Comparison of ENCODE assay signal across 8 cellular contexts in the genomic region with DNA sequence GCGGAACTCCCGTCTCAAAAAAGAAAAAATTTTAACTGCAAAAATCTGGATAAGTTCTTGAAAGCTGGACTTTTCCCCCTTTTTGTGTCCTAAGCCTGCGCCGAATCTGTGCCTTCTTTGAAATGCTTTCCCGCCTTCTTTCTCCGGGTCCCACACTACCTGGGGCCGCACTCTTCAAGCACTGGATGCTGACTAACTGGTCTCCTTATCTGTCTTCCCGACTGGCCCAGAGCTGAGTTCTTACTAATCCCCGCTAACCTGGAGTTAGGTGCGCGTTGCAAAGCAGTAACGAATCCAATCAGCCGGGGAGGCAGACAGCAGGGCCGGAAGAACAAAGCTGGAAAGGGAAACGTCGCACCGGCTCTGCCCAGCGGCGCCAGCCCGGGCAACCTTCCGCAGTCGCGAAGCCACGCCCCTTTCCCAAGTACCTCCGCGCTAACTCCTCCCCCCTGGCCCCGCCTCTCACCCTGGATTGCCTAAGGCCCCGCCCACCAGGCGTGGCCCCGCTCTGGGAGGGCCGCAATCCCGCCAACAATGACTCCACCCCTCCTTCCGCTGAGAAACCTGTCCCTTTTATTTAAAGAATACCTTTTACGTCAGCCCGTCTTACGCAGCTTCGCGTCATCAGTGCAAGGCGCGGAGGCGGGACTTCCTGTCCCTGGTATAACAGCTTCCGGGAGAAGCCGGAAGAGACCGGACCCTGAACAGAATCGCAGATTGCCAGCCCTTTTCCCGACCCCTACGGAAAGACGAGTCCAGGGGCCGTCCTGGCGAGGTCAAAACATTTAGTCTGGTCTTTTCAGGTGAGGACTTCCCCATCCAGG. TPM values are rescaled to one million over a fixed set of nuclear protein-coding genes. Genes with fewer than 3 reads are reported as not detected.
DNase-seq lines count a peak whose midpoint lies in the region; ATAC-seq and TF ChIP-seq lines count a peak whose summit lies in the region.

A gene (plus strand): TSS at position 666 of the 824 bp plus-strand sequence. CDS start 737 bp downstream, outside the sequence.

- WGBS in smooth muscle cell (ENCODE audit: low lambda C conversion rate): 1% methylated on average over 47 of the region's 50 CpGs

- peak within 1 kb of the TSS; percentile 100 for H3K4me3 Mint-ChIP-seq in WTC11

- peak within 1 kb of the TSS; percentile 96 for H3K9ac ChIP-seq in smooth muscle cell (ENCODE audit: low read depth)

- H3K27ac Mint-ChIP-seq in WTC11: peak within 1 kb of the TSS; percentile 99

- peak within 1 kb of the TSS; percentile 76 for H2AFZ ChIP-seq in smooth muscle cell (ENCODE audit: low read depth)

- ATAC-seq in GM18909 (IDR thresholded peaks at IDR 0.05; ENCODE audit: poor library complexity, unreplicated experiment): peak; percentile 90
- ATAC-seq in HG03175 (IDR thresholded peaks at IDR 0.05; ENCODE audit: unreplicated experiment): peak; percentile 91
- ATAC-seq in WTC11: peak; percentile 93

- H3K4me1 ChIP-seq in smooth muscle cell (ENCODE audit: low read depth): peaks cover 17% of the 10 kb centered on the region

- peak; percentile 99 for DNase-seq in AG04450 (ENCODE audit: low read depth, low spot score)
- DNase-seq in NCI-H226: peak; percentile 94
- DNase-seq in WTC11 (ENCODE audit: low spot score): peak; percentile 100
- peak; percentile 100 for DNase-seq in cardiac fibroblast (ENCODE audit: low read depth in 2 of 2)
- peak; percentile 99 for DNase-seq in iPS-NIHi7 (ENCODE audit: extremely low spot score)
- DNase-seq in smooth muscle cell (lab: John Stamatoyannopoulos, UW; ENCODE audit: unreplicated experiment): peak; percentile 92

- no peaks in the 10 kb centered on the region for H3K27me3 ChIP-seq in AG04450 (ENCODE audit: control insufficient read depth, insufficient read depth, low read length)
- H3K27me3 ChIP-seq in smooth muscle cell (ENCODE audit: low read depth): no peaks in the 10 kb centered on the region

- peaks cover 35% of the 10 kb centered on the region for H3K79me2 ChIP-seq in smooth muscle cell (ENCODE audit: low read depth)

- POLR2A ChIA-PET in AG04450 (lab: Yijun Ruan, JAX): interaction anchor here (0.5 to 1.9 kb wide), 18 partner anchors 12 to 1767 kb away, joined by 3 to 14 read pairs (median 4); a partner anchor contains a TSS
- POLR2A ChIA-PET in WTC11 (lab: Charles Lee): interaction anchor here (0.5 to 2.0 kb wide), 10 partner anchors 14 to 131 kb away, joined by 3 to 11 read pairs (median 4); a partner anchor contains a TSS

- H3F3A ChIP-seq in smooth muscle cell (ENCODE audit: low read depth): peaks cover 5% of the 10 kb centered on the region

- peaks cover 18% of the 10 kb centered on the region for H3K4me1 Mint-ChIP-seq in WTC11

- no peaks in the 10 kb centered on the region; the same call in 1 of the 2 replicates for H3K9me3 ChIP-seq in AG04450 (ENCODE audit: control insufficient read depth, insufficient read depth, low read length)
- H3K9me3 ChIP-seq in smooth muscle cell (replicated peaks; ENCODE audit: low read depth): no peaks in the 10 kb centered on the region

- TF ChIP-seq CTCF in AG04450 (IDR thresholded peaks at IDR 0.05; ENCODE audit: low read depth, low read length): no peak
- no peak for TF ChIP-seq CTCF in WTC11 (IDR thresholded peaks at IDR 0.05)
- TF ChIP-seq CTCF in cardiac fibroblast (IDR thresholded peaks at IDR 0.05; ENCODE audit: low read depth, low read length): no peak
- no peak for TF ChIP-seq CTCF in smooth muscle cell (IDR thresholded peaks at IDR 0.05; ENCODE audit: borderline replicate concordance, insufficient read depth, poor library complexity, severe bottlenecking)

- peaks cover 26% of the 10 kb centered on the region for H3K36me3 Mint-ChIP-seq in WTC11

- H3K36me3 ChIP-seq in smooth muscle cell (ENCODE audit: low read depth): no peaks in the 10 kb centered on the region

- H4K20me1 ChIP-seq in smooth muscle cell (ENCODE audit: low read depth): peaks cover 7% of the 10 kb centered on the region

- peak within 1 kb of the TSS; percentile 97 for H3K27ac ChIP-seq in AG04450 (ENCODE audit: low read depth, low read length)
- peak within 1 kb of the TSS; percentile 89 for H3K27ac ChIP-seq in smooth muscle cell (ENCODE audit: low read depth)

- CTCF ChIA-PET in AG04450 (lab: Charles Lee): interaction anchor here (0.9 to 2.9 kb wide), 6 partner anchors 18 to 308 kb away, joined by 5 to 15 read pairs (median 9); a partner anchor contains a TSS
- CTCF ChIA-PET in WTC11 (lab: Charles Lee): interaction anchor here (0.6 to 4.3 kb wide), 23 partner anchors 12 to 1165 kb away, joined by 3 to 31 read pairs (median 5); a partner anchor contains a TSS

- H3K4me2 ChIP-seq in smooth muscle cell: peak within 1 kb of the TSS; percentile 95

- peaks cover 6% of the 10 kb centered on the region for H3K9me3 Mint-ChIP-seq in WTC11

- H3K27me3 Mint-ChIP-seq in WTC11 (ENCODE audit: low read depth): no peaks in the 10 kb centered on the region

- H3K4me3 ChIP-seq in AG04450 (ENCODE audit: low read depth, low read length) (peak within 1 kb of the TSS; percentile 97), cardiac fibroblast (replicated peaks in 1 of 2; ENCODE audit: low read depth in 2 of 2, low read length in 2 of 2) (peak within 1 kb of the TSS; percentile 95 to 100), smooth muscle cell (peak within 1 kb of the TSS; percentile 80)

TF ChIP-seq in WTC11, 78 proteins besides CTCF, POLR2A, EP300 and RAD21 (continues in another document):
- TF ChIP-seq SP1 (CRISPR knock-in tag; conservative IDR thresholded peaks at IDR 0.05): peak; percentile 96
- TF ChIP-seq, protein P1, sequence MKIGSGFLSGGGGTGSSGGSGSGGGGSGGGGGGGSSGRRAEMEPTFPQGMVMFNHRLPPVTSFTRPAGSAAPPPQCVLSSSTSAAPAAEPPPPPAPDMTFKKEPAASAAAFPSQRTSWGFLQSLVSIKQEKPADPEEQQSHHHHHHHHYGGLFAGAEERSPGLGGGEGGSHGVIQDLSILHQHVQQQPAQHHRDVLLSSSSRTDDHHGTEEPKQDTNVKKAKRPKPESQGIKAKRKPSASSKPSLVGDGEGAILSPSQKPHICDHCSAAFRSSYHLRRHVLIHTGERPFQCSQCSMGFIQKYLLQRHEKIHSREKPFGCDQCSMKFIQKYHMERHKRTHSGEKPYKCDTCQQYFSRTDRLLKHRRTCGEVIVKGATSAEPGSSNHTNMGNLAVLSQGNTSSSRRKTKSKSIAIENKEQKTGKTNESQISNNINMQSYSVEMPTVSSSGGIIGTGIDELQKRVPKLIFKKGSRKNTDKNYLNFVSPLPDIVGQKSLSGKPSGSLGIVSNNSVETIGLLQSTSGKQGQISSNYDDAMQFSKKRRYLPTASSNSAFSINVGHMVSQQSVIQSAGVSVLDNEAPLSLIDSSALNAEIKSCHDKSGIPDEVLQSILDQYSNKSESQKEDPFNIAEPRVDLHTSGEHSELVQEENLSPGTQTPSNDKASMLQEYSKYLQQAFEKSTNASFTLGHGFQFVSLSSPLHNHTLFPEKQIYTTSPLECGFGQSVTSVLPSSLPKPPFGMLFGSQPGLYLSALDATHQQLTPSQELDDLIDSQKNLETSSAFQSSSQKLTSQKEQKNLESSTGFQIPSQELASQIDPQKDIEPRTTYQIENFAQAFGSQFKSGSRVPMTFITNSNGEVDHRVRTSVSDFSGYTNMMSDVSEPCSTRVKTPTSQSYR (CRISPR knock-in tag; IDR thresholded peaks at IDR 0.05): no peak
- TF ChIP-seq, protein P2, sequence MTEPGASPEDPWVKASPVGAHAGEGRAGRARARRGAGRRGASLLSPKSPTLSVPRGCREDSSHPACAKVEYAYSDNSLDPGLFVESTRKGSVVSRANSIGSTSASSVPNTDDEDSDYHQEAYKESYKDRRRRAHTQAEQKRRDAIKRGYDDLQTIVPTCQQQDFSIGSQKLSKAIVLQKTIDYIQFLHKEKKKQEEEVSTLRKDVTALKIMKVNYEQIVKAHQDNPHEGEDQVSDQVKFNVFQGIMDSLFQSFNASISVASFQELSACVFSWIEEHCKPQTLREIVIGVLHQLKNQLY (CRISPR knock-in tag; IDR thresholded peaks at IDR 0.05): no peak
- TF ChIP-seq, protein P3, sequence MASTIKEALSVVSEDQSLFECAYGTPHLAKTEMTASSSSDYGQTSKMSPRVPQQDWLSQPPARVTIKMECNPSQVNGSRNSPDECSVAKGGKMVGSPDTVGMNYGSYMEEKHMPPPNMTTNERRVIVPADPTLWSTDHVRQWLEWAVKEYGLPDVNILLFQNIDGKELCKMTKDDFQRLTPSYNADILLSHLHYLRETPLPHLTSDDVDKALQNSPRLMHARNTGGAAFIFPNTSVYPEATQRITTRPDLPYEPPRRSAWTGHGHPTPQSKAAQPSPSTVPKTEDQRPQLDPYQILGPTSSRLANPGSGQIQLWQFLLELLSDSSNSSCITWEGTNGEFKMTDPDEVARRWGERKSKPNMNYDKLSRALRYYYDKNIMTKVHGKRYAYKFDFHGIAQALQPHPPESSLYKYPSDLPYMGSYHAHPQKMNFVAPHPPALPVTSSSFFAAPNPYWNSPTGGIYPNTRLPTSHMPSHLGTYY (CRISPR knock-in tag; IDR thresholded peaks at IDR 0.05): no peak
- peak; percentile 95 for TF ChIP-seq CREM (CRISPR knock-in tag; IDR thresholded peaks at IDR 0.05)
- no peak for TF ChIP-seq PRRX2 (CRISPR knock-in tag; IDR thresholded peaks at IDR 0.05)
- TF ChIP-seq, protein P4, sequence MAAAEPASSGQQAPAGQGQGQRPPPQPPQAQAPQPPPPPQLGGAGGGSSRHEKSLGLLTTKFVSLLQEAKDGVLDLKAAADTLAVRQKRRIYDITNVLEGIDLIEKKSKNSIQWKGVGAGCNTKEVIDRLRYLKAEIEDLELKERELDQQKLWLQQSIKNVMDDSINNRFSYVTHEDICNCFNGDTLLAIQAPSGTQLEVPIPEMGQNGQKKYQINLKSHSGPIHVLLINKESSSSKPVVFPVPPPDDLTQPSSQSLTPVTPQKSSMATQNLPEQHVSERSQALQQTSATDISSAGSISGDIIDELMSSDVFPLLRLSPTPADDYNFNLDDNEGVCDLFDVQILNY (CRISPR knock-in tag; IDR thresholded peaks at IDR 0.05): peak; percentile 80
- no peak for TF ChIP-seq RELA (CRISPR knock-in tag; IDR thresholded peaks at IDR 0.05; ENCODE audit: borderline replicate concordance)
- peak; percentile 84 for TF ChIP-seq ZNF121 (CRISPR knock-in tag; IDR thresholded peaks at IDR 0.05)
- TF ChIP-seq ZBTB21 (CRISPR knock-in tag; IDR thresholded peaks at IDR 0.05; ENCODE audit: borderline replicate concordance): peak; percentile 99
- TF ChIP-seq, protein P5, sequence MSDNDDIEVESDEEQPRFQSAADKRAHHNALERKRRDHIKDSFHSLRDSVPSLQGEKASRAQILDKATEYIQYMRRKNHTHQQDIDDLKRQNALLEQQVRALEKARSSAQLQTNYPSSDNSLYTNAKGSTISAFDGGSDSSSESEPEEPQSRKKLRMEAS (CRISPR knock-in tag; IDR thresholded peaks at IDR 0.05): peak; percentile 36; the same call in 1 of the 2 replicates
- peak; percentile 71 for TF ChIP-seq GABPB1 (CRISPR knock-in tag; IDR thresholded peaks at IDR 0.05)
- no peak for TF ChIP-seq JUN (CRISPR knock-in tag; IDR thresholded peaks at IDR 0.05)
- peak; percentile 14; the same call in 1 of the 2 replicates for TF ChIP-seq FOXK1 (CRISPR knock-in tag; IDR thresholded peaks at IDR 0.05)

RNA-seq across cellular contexts. Expression of the gene that starts here (rescaled TPM):
- polyA plus RNA-seq in AG04450 (2011; rRNA removed): 34.3 and 37.1 TPM in 2 replicates
- 22.6 and 32.5 TPM in 2 replicates for polyA minus RNA-seq in AG04450 (2011; rRNA and poly(A)+ RNA removed)
- 21.9 to 26.9 TPM (median 25.3 TPM) in 3 replicates for total RNA-seq in WTC11 (2021)
- 26.4 and 28.5 TPM in 2 replicates for total RNA-seq in smooth muscle cell
- 35.8 and 39.2 TPM in 2 replicates for polyA plus RNA-seq in smooth muscle cell

Comparison
In these comparisons a context has a peak if more than half of its experiments do, and no peak if none do; other contexts are left out.
1. Peak in every context shown above with its lines: DNase-seq, ATAC-seq, H3K4me3 ChIP-seq and H3K27ac ChIP-seq.